1 cellular context compared by ENCODE assay signal in genomic region chr7:151080522-151081169, GRCh38.
TF ChIP-seq lines count a peak whose summit lies in the region.

A gene with protein sequence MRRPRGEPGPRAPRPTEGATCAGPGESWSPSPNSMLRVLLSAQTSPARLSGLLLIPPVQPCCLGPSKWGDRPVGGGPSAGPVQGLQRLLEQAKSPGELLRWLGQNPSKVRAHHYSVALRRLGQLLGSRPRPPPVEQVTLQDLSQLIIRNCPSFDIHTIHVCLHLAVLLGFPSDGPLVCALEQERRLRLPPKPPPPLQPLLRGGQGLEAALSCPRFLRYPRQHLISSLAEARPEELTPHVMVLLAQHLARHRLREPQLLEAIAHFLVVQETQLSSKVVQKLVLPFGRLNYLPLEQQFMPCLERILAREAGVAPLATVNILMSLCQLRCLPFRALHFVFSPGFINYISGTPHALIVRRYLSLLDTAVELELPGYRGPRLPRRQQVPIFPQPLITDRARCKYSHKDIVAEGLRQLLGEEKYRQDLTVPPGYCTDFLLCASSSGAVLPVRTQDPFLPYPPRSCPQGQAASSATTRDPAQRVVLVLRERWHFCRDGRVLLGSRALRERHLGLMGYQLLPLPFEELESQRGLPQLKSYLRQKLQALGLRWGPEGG (minus strand): TSS chr7:151080809. CDS start chr7:151080766, 43 bp downstream.

TF ChIP-seq in K562, 482 proteins besides CTCF, POLR2A, EP300 and RAD21 (continued from another document and continues in another):
- TF ChIP-seq ZNF609 (CRISPR knock-in tag; IDR thresholded peaks at IDR 0.05; ENCODE audit: borderline replicate concordance) (peak; percentile 47; the same call in 1 of the 2 replicates), THRAP3 (IDR thresholded peaks at IDR 0.05; ENCODE audit: borderline replicate concordance) (no peak), POLR2G (IDR thresholded peaks at IDR 0.05; ENCODE audit: low read depth, low read length) (peak; percentile 97), SOX6 (IDR thresholded peaks at IDR 0.05) (peak; percentile 63; the same call in 1 of the 2 replicates), FOXJ3 (CRISPR knock-in tag; IDR thresholded peaks at IDR 0.05) (no peak), ZBTB8A (IDR thresholded peaks at IDR 0.05; ENCODE audit: partially characterized antibody) (no peak), ZNF232 (CRISPR knock-in tag; IDR thresholded peaks at IDR 0.05) (0 out of 2 replicates have a peak, but pooled peaks have one; percentile 42), FUS (optimal IDR thresholded peaks at IDR 0.05; ENCODE audit: low read depth, low read length) (peak; percentile 68), ZNF212 (CRISPR knock-in tag; IDR thresholded peaks at IDR 0.05) (peak; percentile 22; the same call in 1 of the 2 replicates), SRF (CRISPR knock-in tag; IDR thresholded peaks at IDR 0.05) (peak in 1 of 2 experiments; percentile 7; a peak in 1 of 4 replicates), ARID4B (CRISPR knock-in tag; IDR thresholded peaks at IDR 0.05) (peak; percentile 2; the same call in 1 of the 2 replicates), KAT7 (CRISPR knock-in tag; IDR thresholded peaks at IDR 0.05; ENCODE audit: borderline replicate concordance) (peak; percentile 77), GABPB2 (CRISPR knock-in tag; conservative IDR thresholded peaks at IDR 0.05) (peak; percentile 80; the same call in 1 of the 2 replicates), ZNF766 (CRISPR knock-in tag; conservative IDR thresholded peaks at IDR 0.05) (peak; percentile 89), THAP7 (CRISPR knock-in tag; IDR thresholded peaks at IDR 0.05) (peak; percentile 82), TCF7L2 (IDR thresholded peaks at IDR 0.05; ENCODE audit: low read depth, low read length) (no peak), NEUROD1 (IDR thresholded peaks at IDR 0.05; ENCODE audit: borderline replicate concordance, low read depth, low read length, partially characterized antibody) (peak; percentile 82), NFE2 (IDR thresholded peaks at IDR 0.05; ENCODE audit: low read depth) (0 out of 2 replicates have a peak, but pooled peaks have one; percentile 20), PKNOX1 (IDR thresholded peaks at IDR 0.05) (peak; percentile 64), RB1 (IDR thresholded peaks at IDR 0.05; ENCODE audit: low read depth) (peak; percentile 99), SPI1 (IDR thresholded peaks at IDR 0.05; ENCODE audit: borderline replicate concordance, low read depth, low read length) (peak; percentile 36; the same call in 1 of the 2 replicates)
- TF ChIP-seq, protein P1, sequence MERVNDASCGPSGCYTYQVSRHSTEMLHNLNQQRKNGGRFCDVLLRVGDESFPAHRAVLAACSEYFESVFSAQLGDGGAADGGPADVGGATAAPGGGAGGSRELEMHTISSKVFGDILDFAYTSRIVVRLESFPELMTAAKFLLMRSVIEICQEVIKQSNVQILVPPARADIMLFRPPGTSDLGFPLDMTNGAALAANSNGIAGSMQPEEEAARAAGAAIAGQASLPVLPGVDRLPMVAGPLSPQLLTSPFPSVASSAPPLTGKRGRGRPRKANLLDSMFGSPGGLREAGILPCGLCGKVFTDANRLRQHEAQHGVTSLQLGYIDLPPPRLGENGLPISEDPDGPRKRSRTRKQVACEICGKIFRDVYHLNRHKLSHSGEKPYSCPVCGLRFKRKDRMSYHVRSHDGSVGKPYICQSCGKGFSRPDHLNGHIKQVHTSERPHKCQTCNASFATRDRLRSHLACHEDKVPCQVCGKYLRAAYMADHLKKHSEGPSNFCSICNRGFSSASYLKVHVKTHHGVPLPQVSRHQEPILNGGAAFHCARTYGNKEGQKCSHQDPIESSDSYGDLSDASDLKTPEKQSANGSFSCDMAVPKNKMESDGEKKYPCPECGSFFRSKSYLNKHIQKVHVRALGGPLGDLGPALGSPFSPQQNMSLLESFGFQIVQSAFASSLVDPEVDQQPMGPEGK (CRISPR knock-in tag; IDR thresholded peaks at IDR 0.05; ENCODE audit: borderline replicate concordance) = 0 out of 2 replicates have a peak, but pooled peaks have one; percentile 19
- TF ChIP-seq, protein P2, sequence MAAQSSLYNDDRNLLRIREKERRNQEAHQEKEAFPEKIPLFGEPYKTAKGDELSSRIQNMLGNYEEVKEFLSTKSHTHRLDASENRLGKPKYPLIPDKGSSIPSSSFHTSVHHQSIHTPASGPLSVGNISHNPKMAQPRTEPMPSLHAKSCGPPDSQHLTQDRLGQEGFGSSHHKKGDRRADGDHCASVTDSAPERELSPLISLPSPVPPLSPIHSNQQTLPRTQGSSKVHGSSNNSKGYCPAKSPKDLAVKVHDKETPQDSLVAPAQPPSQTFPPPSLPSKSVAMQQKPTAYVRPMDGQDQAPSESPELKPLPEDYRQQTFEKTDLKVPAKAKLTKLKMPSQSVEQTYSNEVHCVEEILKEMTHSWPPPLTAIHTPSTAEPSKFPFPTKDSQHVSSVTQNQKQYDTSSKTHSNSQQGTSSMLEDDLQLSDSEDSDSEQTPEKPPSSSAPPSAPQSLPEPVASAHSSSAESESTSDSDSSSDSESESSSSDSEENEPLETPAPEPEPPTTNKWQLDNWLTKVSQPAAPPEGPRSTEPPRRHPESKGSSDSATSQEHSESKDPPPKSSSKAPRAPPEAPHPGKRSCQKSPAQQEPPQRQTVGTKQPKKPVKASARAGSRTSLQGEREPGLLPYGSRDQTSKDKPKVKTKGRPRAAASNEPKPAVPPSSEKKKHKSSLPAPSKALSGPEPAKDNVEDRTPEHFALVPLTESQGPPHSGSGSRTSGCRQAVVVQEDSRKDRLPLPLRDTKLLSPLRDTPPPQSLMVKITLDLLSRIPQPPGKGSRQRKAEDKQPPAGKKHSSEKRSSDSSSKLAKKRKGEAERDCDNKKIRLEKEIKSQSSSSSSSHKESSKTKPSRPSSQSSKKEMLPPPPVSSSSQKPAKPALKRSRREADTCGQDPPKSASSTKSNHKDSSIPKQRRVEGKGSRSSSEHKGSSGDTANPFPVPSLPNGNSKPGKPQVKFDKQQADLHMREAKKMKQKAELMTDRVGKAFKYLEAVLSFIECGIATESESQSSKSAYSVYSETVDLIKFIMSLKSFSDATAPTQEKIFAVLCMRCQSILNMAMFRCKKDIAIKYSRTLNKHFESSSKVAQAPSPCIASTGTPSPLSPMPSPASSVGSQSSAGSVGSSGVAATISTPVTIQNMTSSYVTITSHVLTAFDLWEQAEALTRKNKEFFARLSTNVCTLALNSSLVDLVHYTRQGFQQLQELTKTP (IDR thresholded peaks at IDR 0.05; ENCODE audit: low read depth in 1 of 2, partially characterized antibody in 2 of 2) = peak in 1 of 2 experiments; percentile 91
- TF ChIP-seq, protein P3, sequence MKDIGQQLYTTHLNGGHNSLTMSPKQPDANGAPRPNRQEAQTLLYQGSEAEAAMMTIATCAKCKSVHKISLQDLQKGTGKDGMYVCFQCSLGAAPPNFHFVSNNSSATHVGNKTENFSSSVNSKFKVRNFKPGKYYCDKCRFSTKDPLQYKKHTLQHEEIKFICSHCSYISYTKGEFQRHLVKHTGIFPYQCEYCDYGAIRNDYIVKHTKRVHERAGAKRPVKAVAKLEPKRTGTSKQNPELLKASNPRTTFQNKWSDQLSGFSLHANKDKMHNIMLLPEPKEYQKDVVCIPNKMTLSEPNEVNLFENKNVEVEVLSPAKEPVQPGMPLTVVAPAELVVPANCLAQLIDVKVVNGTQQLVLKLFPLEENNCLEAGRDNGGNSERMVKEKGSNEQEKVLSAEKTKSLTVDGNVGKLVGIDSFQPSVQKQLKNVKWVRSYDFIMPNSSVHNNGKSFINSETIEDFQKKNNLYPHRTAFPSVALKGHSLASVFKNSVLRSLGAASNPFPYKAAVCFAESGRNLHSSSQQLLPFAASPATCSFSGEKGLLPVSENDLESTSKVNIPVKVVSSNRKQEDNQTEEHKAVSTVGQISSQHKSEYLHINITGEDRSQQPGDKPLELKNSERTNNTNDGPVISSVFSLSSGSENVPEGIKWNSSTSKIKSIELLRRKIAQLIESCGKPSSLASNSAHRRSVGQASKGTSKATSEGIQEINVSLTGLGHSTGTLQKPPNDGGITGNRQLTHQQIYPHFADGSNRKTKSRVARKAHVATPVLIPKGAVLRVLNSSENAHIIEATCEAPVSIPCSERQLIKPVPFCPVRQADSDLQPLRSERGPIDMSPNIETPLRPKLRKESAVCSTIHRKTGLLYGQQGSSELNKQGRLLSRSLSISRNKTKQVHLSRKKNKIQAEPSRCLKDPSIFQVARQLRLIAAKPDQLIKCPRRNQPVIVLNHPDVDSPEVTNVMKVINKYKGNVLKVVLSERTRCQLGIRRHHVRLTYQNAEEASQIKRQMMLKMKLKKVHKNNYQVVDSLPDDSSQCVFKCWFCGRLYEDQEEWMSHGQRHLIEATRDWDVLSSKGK (CRISPR knock-in tag; IDR thresholded peaks at IDR 0.05) = no peak
